10 cellular contexts compared by ENCODE assay signal in genomic region chrX:82813671-82814078, GRCh38.
DNase-seq lines count a peak whose midpoint lies in the region; ATAC-seq and TF ChIP-seq lines count a peak whose summit lies in the region.
"Had no signal": no experiment of that assay in that cellular context is flagged by ENCODE, and none has a peak within 500 bp of the region (broad histone marks: within the 10 kb centered on the region; RNA-seq: fewer than 3 reads in every experiment).

No MANE protein-coding gene starts in this region.

- H3K4me1 ChIP-seq in body of pancreas: no peaks in the 10 kb centered on the region

- ATAC-seq in body of pancreas: peak; percentile 56
- ATAC-seq in GM21619 (IDR thresholded peaks at IDR 0.05; ENCODE audit: unreplicated experiment): no peak

- intact Hi-C loops in body of pancreas (cut with DNase I): no loop called here

- H3K4me3 ChIP-seq in LNCaP clone FGC (ENCODE audit: low read depth, low read length) (no peak overlapping the region), body of pancreas (no peak overlapping the region), coronary artery (no peak overlapping the region), WERI-Rb-1 (ENCODE audit: low read depth, low read length) (no peak overlapping the region)

- DNase-seq in AG08395 (ENCODE audit: low spot score) (peak; percentile 2), LNCaP clone FGC (ENCODE audit: low read depth) (peak; percentile 77), body of pancreas (peak in 1 of 4 donors; percentile 2), kidney glomerular epithelial cell (lab: John Stamatoyannopoulos, UW) (peak; percentile 87), coronary artery (ENCODE audit: low spot score) (no peak), WERI-Rb-1 (no peak), NCI-H345 (lab: John Stamatoyannopoulos, UW) (no peak)
- DNase-seq: aorta; stimulated activated naive CD4-positive, alpha-beta T cell had no signal

- H3K27me3 ChIP-seq in body of pancreas: no peaks in the 10 kb centered on the region
- peaks cover 9% of the 10 kb centered on the region for H3K27me3 ChIP-seq in WERI-Rb-1 (ENCODE audit: insufficient read depth, low read depth, severe bottlenecking)

- TF ChIP-seq CTCF in LNCaP clone FGC (IDR thresholded peaks at IDR 0.05; ENCODE audit: control insufficient read depth, extremely low read depth, insufficient read depth): no peak
- TF ChIP-seq CTCF in body of pancreas (IDR thresholded peaks at IDR 0.05): no peak
- TF ChIP-seq CTCF in coronary artery (IDR thresholded peaks at IDR 0.05): no peak
- TF ChIP-seq CTCF in WERI-Rb-1 (IDR thresholded peaks at IDR 0.05; ENCODE audit: low read depth, low read length): no peak

- TF ChIP-seq POLR2A in body of pancreas (IDR thresholded peaks at IDR 0.05): no peak

- H3K27ac ChIP-seq in body of pancreas (no peak overlapping the region), coronary artery (no peak overlapping the region), WERI-Rb-1 (no peak overlapping the region)

- no peaks in the 10 kb centered on the region for H3K9me3 ChIP-seq in body of pancreas
- no peaks in the 10 kb centered on the region for H3K9me3 ChIP-seq in WERI-Rb-1 (ENCODE audit: severe bottlenecking)

- 6 to 9% methylated on average over 1 of the region's 1 CpG for WGBS in body of pancreas, 2 donors

- H3K36me3 ChIP-seq in body of pancreas (replicated peaks in 1 of 2; ENCODE audit: insufficient read depth in 1 of 2, low read depth in 2 of 2) (no peaks in the 10 kb centered on the region), WERI-Rb-1 (no peaks in the 10 kb centered on the region)

Comparison
In these comparisons a context has a peak if more than half of its experiments do, and no peak if none do; other contexts are left out.
1. DNase-seq: peak in AG08395 (single experiment), LNCaP clone FGC (single experiment) and kidney glomerular epithelial cell (single experiment); none in coronary artery (single experiment), WERI-Rb-1 (single experiment) and NCI-H345 (single experiment).